Comparison of ENCODE assay signal across 9 cellular contexts in genomic region chr7:5282464-5283316, GRCh38. TPM values are rescaled to one million over a fixed set of nuclear protein-coding genes. Genes with fewer than 3 reads are reported as not detected.
DNase-seq lines count a peak whose midpoint lies in the region; ATAC-seq and TF ChIP-seq lines count a peak whose summit lies in the region.
"Had no signal": no experiment of that assay in that cellular context is flagged by ENCODE, and none has a peak within 500 bp of the region (broad histone marks: within the 10 kb centered on the region; RNA-seq: fewer than 3 reads in every experiment).

SLC29A4 (plus strand) TSS chr7:5282943; CDS start chr7:5287817, 4,874 bp downstream.

- no peaks in the 10 kb centered on the region for H3K4me1 Mint-ChIP-seq in memory B cell

- H3K4me3 ChIP-seq in thoracic aorta, result peak within 1 kb of the TSS; percentile 72

- DNase-seq in DMS 273 (lab: John Stamatoyannopoulos, UW; ENCODE audit: unreplicated experiment), result peak; percentile 58
- no peak for DNase-seq in DMS 273 treated with DMSO at 0.1 percent for 48 hours (lab: John Stamatoyannopoulos, UW)
- peak; percentile 11 for DNase-seq in NCI-H1105 treated with DMSO at 0.1 percent for 48 hours (lab: John Stamatoyannopoulos, UW)
- DNase-seq in cerebellum (ENCODE audit: low spot score), result peak; percentile 59
- DNase-seq in memory B cell (ENCODE audit: low spot score in 2 of 2), result no peak
- no peak for DNase-seq in thoracic aorta (ENCODE audit: low spot score)
- no peak for DNase-seq in hepatic stellate cell (ENCODE audit: low spot score)

- H3K9me3 ChIP-seq in thoracic aorta, result no peaks in the 10 kb centered on the region

- H3K27me3 ChIP-seq in thoracic aorta (replicated peaks; ENCODE audit: insufficient read depth), result no peaks in the 10 kb centered on the region

- H3K4me1 ChIP-seq in thoracic aorta (ENCODE audit: control insufficient read depth in 1 of 2, low read depth in 2 of 2), result peaks cover 5 to 14% of the 10 kb centered on the region in 2 donors

- peak within 1 kb of the TSS; percentile 17 for H3K4me3 Mint-ChIP-seq in memory B cell

- H3K27ac Mint-ChIP-seq in memory B cell, result no peak within 1 kb of the TSS

- no peaks in the 10 kb centered on the region for H3K36me3 ChIP-seq in thoracic aorta

- peaks cover 14% of the 10 kb centered on the region for H3K27me3 Mint-ChIP-seq in memory B cell

- no peaks in the 10 kb centered on the region for H3K36me3 Mint-ChIP-seq in memory B cell

- TF ChIP-seq CTCF in thoracic aorta (IDR thresholded peaks at IDR 0.05), result no peak

- ATAC-seq in memory B cell (ENCODE audit: low read depth), result peak; percentile 57
- ATAC-seq in thoracic aorta (ENCODE audit: insufficient number of reproducible peaks, low FRiP score, low read depth), result no peak
- no peak for ATAC-seq in GM19328 (IDR thresholded peaks at IDR 0.05; ENCODE audit: unreplicated experiment)

- no peak within 1 kb of the TSS for H3K27ac ChIP-seq in thoracic aorta
- H3K27ac ChIP-seq: 22Rv1 had no signal

- H3K9me3 Mint-ChIP-seq in memory B cell, result no peaks in the 10 kb centered on the region

RNA-seq across cellular contexts. Expression of gene SLC29A4, which starts in this region (rescaled TPM):
- total RNA-seq in cerebellum, result 22.6 TPM
- under 1 TPM; 0.14 to 0.21 TPM for total RNA-seq in thoracic aorta

Comparison
In these comparisons a context has a peak if more than half of its experiments do, and no peak if none do; other contexts are left out.
1. RNA of gene SLC29A4 (total RNA-seq): 22.6 TPM in cerebellum (single experiment); 0.14 to 0.21 TPM in thoracic aorta; every median in the first group is over 10 times any median in the second.
2. DNase-seq: peak in DMS 273 (single experiment), NCI-H1105 treated with DMSO at 0.1 percent for 48 hours (single experiment) and cerebellum (single experiment); none in DMS 273 treated with DMSO at 0.1 percent for 48 hours (single experiment), memory B cell (0 of 2), thoracic aorta (single experiment) and hepatic stellate cell (single experiment).